16 cellular contexts compared by ENCODE assay signal in genomic region chr7:21076054-21076453, GRCh38.
A peak's percentile ranks its signal among the peaks of the same experiment; 100 is the strongest.
DNase-seq lines count a peak whose midpoint lies in the region; ATAC-seq, FAIRE-seq and TF ChIP-seq lines count a peak whose summit lies in the region.
"Had no signal": no experiment of that assay in that cellular context is flagged by ENCODE, and none has a peak within 500 bp of the region (broad histone marks: within the 10 kb centered on the region; RNA-seq: fewer than 3 reads in every experiment).

No MANE protein-coding gene starts in this region.

- no peak overlapping the region for H3K4me3 ChIP-seq in bronchial epithelial cell (ENCODE audit: low read depth, low read length)
- H3K4me3 ChIP-seq: gastroesophageal sphincter, Peyer's patch, stomach had no signal

- no peak for TF ChIP-seq CTCF in bronchial epithelial cell (IDR thresholded peaks at IDR 0.05; ENCODE audit: insufficient read depth, low read length, severe bottlenecking)

- no peaks in the 10 kb centered on the region for H3K27me3 ChIP-seq in bronchial epithelial cell (ENCODE audit: control insufficient read depth, insufficient read depth, low read length)
- H3K27me3 ChIP-seq: gastroesophageal sphincter, Peyer's patch, stomach had no signal

- H3K36me3 ChIP-seq in bronchial epithelial cell (ENCODE audit: control insufficient read depth, insufficient read depth, low read length): no peaks in the 10 kb centered on the region
- H3K36me3 ChIP-seq: gastroesophageal sphincter, Peyer's patch, stomach had no signal

- no peak for ATAC-seq in HG03521 (IDR thresholded peaks at IDR 0.05; ENCODE audit: unreplicated experiment)
- ATAC-seq: activated naive CD8-positive, alpha-beta T cell treated with anti-CD3 and anti-CD28 coated beads, Interleukin-2, amount 50 U/mL, for 24 hours; gastroesophageal sphincter had no signal

- peak; percentile 93 for DNase-seq in DMS153 treated with DMSO at 0.1 percent for 48 hours (lab: John Stamatoyannopoulos, UW; ENCODE audit: unreplicated experiment)
- peak; percentile 85 for DNase-seq in NCI-H1436 (lab: John Stamatoyannopoulos, UW)
- DNase-seq in NCI-H510A treated with DMSO at 0.1 percent for 48 hours (lab: John Stamatoyannopoulos, UW): peak; percentile 94
- DNase-seq in bronchial epithelial cell (ENCODE audit: low read depth): peak; percentile 35
- DNase-seq in KG1 (lab: John Stamatoyannopoulos, UW): no peak
- no peak for DNase-seq in stimulated activated CD4-positive, alpha-beta T cell treated with anti-CD3 and anti-CD28 coated beads, Interleukin-12 subunit alpha, Interleukin-12 subunit beta, amount 100 ng/mL, for 4 hours
- DNase-seq in cortex of kidney (lab: John Stamatoyannopoulos, UW): no peak
- DNase-seq: activated naive CD8-positive, alpha-beta T cell treated with anti-CD3 and anti-CD28 coated beads, Interleukin-2, amount 50 U/mL, for 24 hours; activated T-cell treated with anti-CD3 and anti-CD28 coated beads, Interleukin-2, amount 50 U/mL, for 1 hour; CD4-positive, alpha-beta memory T cell; MV-4-11; stomach had no signal

- no peak for FAIRE-seq in bronchial epithelial cell (lab: Jason Lieb, UNC)
- FAIRE-seq: GM18507 had no signal

Comparison
In these comparisons a context has a peak if more than half of its experiments do, and no peak if none do; other contexts are left out.
1. DNase-seq: peak in DMS153 treated with DMSO at 0.1 percent for 48 hours (single experiment), NCI-H1436 (single experiment), NCI-H510A treated with DMSO at 0.1 percent for 48 hours (single experiment) and bronchial epithelial cell (single experiment); none in KG1 (single experiment), stimulated activated CD4-positive, alpha-beta T cell treated with anti-CD3 and anti-CD28 coated beads, Interleukin-12 subunit alpha, Interleukin-12 subunit beta, amount 100 ng/mL, for 4 hours (single experiment) and cortex of kidney (single experiment).